In the genomic region with DNA sequence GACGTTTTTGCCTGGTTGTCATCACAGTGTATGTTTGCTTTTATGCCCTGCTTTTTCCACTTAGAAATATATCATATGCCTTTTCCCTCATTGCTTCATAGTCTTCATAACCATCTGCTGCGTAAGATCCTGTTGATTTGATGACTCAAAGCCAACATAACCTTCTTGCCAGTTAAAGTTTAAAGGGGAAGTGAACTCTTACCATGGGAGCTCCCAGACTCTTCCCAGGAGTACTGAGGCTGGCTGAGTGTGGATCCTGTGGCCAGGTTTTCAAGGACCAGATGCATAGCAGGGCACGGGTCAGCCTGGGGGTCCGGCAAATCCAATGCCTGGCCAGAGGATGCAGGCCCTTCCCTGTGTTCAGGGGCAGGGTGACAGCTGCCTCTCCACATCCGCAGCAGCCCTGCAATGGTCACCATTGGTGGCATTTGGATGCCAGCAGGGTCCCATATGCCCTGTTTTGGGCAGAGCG, we compare ENCODE assay signal across 1 cellular context.
TF ChIP-seq lines count a peak whose summit lies in the region.

No MANE protein-coding gene starts in this region.

TF ChIP-seq in WTC11, 78 proteins besides CTCF, POLR2A, EP300 and RAD21 (continued from another document):
- TF ChIP-seq ZNF416 (CRISPR knock-in tag; IDR thresholded peaks at IDR 0.05) (no peak), ZNF232 (CRISPR knock-in tag; IDR thresholded peaks at IDR 0.05) (no peak)
